Comparison of ENCODE assay signal across 8 cellular contexts in genomic region chrX:120561634-120562568, GRCh38. TPM values are rescaled to one million over a fixed set of nuclear protein-coding genes. Genes with fewer than 3 reads are reported as not detected.
DNase-seq lines count a peak whose midpoint lies in the region; TF ChIP-seq lines count a peak whose summit lies in the region.

No MANE protein-coding gene starts in this region.

- H3K36me3 ChIP-seq in esophagus (ENCODE audit: control insufficient read depth in 2 of 2, insufficient read depth in 2 of 2, low read length in 1 of 2) = no peaks in the 10 kb centered on the region
- H3K36me3 ChIP-seq in prostate gland = no peaks in the 10 kb centered on the region

- no peak for TF ChIP-seq CTCF in GM12864 (IDR thresholded peaks at IDR 0.05; ENCODE audit: low read depth, low read length, missing control alignments)
- TF ChIP-seq CTCF in prostate gland (IDR thresholded peaks at IDR 0.05) = no peak

- DNase-seq in GM12864 (ENCODE audit: low read depth) (no peak), OCI-M1 (lab: John Stamatoyannopoulos, UW) (peak; percentile 63), prostate gland (ENCODE audit: low spot score) (no peak), posterior vena cava (ENCODE audit: low spot score) (no peak), LoVo (ENCODE audit: low spot score) (no peak), NK-92 (lab: John Stamatoyannopoulos, UW; ENCODE audit: unreplicated experiment) (no peak), NCI-H187 treated with DMSO at 0.1 percent for 48 hours (lab: John Stamatoyannopoulos, UW) (no peak)

- H3K4me3 ChIP-seq in GM12864 (ENCODE audit: low read depth, low read length) (peak overlapping the region; percentile 58), esophagus (ENCODE audit: low read depth in 1 of 2, low read length in 2 of 2) (peak overlapping the region; percentile 18 to 53), prostate gland (peak overlapping the region; percentile 56 to 59)

- 6 to 28% methylated on average over 12 of the region's 12 CpGs for WGBS in esophagus, 2 donors
- 2% methylated on average over 12 of the region's 12 CpGs for WGBS in prostate gland

- TF ChIP-seq POLR2A in prostate gland (IDR thresholded peaks at IDR 0.05) = peak; percentile 56

- H3K4me1 ChIP-seq in esophagus (ENCODE audit: control insufficient read depth in 2 of 2, insufficient read depth in 2 of 2, low read length in 1 of 2) (peaks cover 0 to 4% of the 10 kb centered on the region in 2 donors), prostate gland (replicated peaks) (no peaks in the 10 kb centered on the region)

- no peaks in the 10 kb centered on the region for H3K9me3 ChIP-seq in esophagus (ENCODE audit: control insufficient read depth in 2 of 2, insufficient read depth in 1 of 2, low read depth in 1 of 2, low read length in 1 of 2)
- H3K9me3 ChIP-seq in prostate gland = no peaks in the 10 kb centered on the region

- H3K27me3 ChIP-seq in esophagus (ENCODE audit: control insufficient read depth in 1 of 2, insufficient read depth in 2 of 2, low read length in 2 of 2) (no peaks in the 10 kb centered on the region), prostate gland (replicated peaks; ENCODE audit: insufficient read depth) (no peaks in the 10 kb centered on the region)

- intact Hi-C loops in prostate gland (cut with DNase I) = loop anchor here (1.0 kb wide), 1 partner anchor 42 kb away; the partner anchor contains the start of gene MCTS1
- intact Hi-C loops in posterior vena cava (cut with DNase I) = no loop called here

- H3K27ac ChIP-seq in esophagus (ENCODE audit: low read depth in 2 of 2, low read length in 1 of 2) = peak overlapping the region; percentile 63 to 84
- H3K27ac ChIP-seq in prostate gland = peak overlapping the region; percentile 97 to 98

RNA-seq across cellular contexts. Expression of gene CUL4B, which starts 1.1 kb away (rescaled TPM):
- polyA plus RNA-seq in esophagus = 10 to 100 TPM; 16.7 to 24.2 TPM
- total RNA-seq in prostate gland (10 to 100 TPM; 30.5 to 92.3 TPM), posterior vena cava (10 to 100 TPM; 52.7 to 56.5 TPM)

RNA-seq across cellular contexts. Expression of gene MCTS1, which starts 42.0 kb away (rescaled TPM):
- polyA plus RNA-seq in esophagus = 10 to 100 TPM; 32.5 to 49.2 TPM
- total RNA-seq in prostate gland (10 to 100 TPM; 17.5 to 23.6 TPM), posterior vena cava (10 to 100 TPM; 24.2 to 32.0 TPM)
